ENCODE assay signal across 10 cellular contexts in genomic region chr10:104259999-104260774, GRCh38. TPM values are rescaled to one million over a fixed set of nuclear protein-coding genes. Genes with fewer than 3 reads are reported as not detected.
A peak's percentile ranks its signal among the peaks of the same experiment; 100 is the strongest.
DNase-seq lines count a peak whose midpoint lies in the region; ATAC-seq and TF ChIP-seq lines count a peak whose summit lies in the region.
"Had no signal": no experiment of that assay in that cellular context is flagged by ENCODE, and none has a peak within 500 bp of the region (broad histone marks: within the 10 kb centered on the region; RNA-seq: fewer than 3 reads in every experiment).

No MANE protein-coding gene starts in this region.

- H3K9me3 Mint-ChIP-seq in CD4-positive, CD25-positive, alpha-beta regulatory T cell = no peaks in the 10 kb centered on the region
- H3K9me3 Mint-ChIP-seq in T-cell (no peaks in the 10 kb centered on the region), nephron (no peaks in the 10 kb centered on the region)

- peaks cover 4% of the 10 kb centered on the region for H3K27me3 Mint-ChIP-seq in CD4-positive, CD25-positive, alpha-beta regulatory T cell
- H3K27me3 Mint-ChIP-seq in T-cell (no peaks in the 10 kb centered on the region), nephron (ENCODE audit: low read depth) (no peaks in the 10 kb centered on the region)

- H3K36me3 ChIP-seq in CD4-positive, CD25-positive, alpha-beta regulatory T cell (ENCODE audit: control insufficient read depth, insufficient read depth, low read length) = peaks cover 64% of the 10 kb centered on the region

- peak overlapping the region; percentile 64 for H3K27ac ChIP-seq in CD4-positive, CD25-positive, alpha-beta regulatory T cell (ENCODE audit: insufficient read depth, low read length, poor library complexity, severe bottlenecking)

- POLR2A ChIA-PET in T-cell (lab: Charles Lee) = no interaction called here

- no peak for DNase-seq in CD4-positive, CD25-positive, alpha-beta regulatory T cell
- DNase-seq in T-cell = no peak
- DNase-seq in epithelial cell of esophagus (ENCODE audit: low read depth) = peak; percentile 32
- DNase-seq in putamen (ENCODE audit: low spot score) = no peak
- DNase-seq in G401 (ENCODE audit: low spot score) = no peak
- DNase-seq in HuH-7.5 (ENCODE audit: low spot score) = no peak
- no peak for DNase-seq in MV-4-11 (lab: John Stamatoyannopoulos, UW)
- DNase-seq: activated gamma-delta T cell, DMS153 had no signal

- H3K4me3 Mint-ChIP-seq in CD4-positive, CD25-positive, alpha-beta regulatory T cell = peak overlapping the region; percentile 7 to 64 (median 32)
- H3K4me3 Mint-ChIP-seq in T-cell (peak overlapping the region in 2 of 3 donors; percentile 9 to 57), nephron (peak overlapping the region in 2 of 3 experiments; percentile 11 to 37)

- peaks cover 50% of the 10 kb centered on the region for H3K4me1 ChIP-seq in CD4-positive, CD25-positive, alpha-beta regulatory T cell (ENCODE audit: control insufficient read depth, insufficient read depth, low read length, poor library complexity, severe bottlenecking)

- peaks cover 35 to 86% (median 71%) of the 10 kb centered on the region in 4 donors for H3K4me1 Mint-ChIP-seq in CD4-positive, CD25-positive, alpha-beta regulatory T cell
- H3K4me1 Mint-ChIP-seq in T-cell (peaks cover 81 to 83% (median 82%) of the 10 kb centered on the region in 3 donors), nephron (peaks cover 17% of the 10 kb centered on the region)

- TF ChIP-seq CTCF in epithelial cell of esophagus (IDR thresholded peaks at IDR 0.05; ENCODE audit: insufficient read depth, low read depth, low read length, missing control alignments) (no peak), nephron (IDR thresholded peaks at IDR 0.05; ENCODE audit: unreplicated experiment in 3 of 3) (no peak)

- in situ Hi-C loops in G401 (cut with HindIII; ENCODE audit: low sequenced_read_pairs) = no loop called here

- no peaks in the 10 kb centered on the region for H3K9me3 ChIP-seq in CD4-positive, CD25-positive, alpha-beta regulatory T cell (ENCODE audit: control insufficient read depth in 2 of 2, low read length in 2 of 2)

- ATAC-seq in CD4-positive, CD25-positive, alpha-beta regulatory T cell (ENCODE audit: low read depth in 2 of 2) = peak in 1 of 2 donors; percentile 13
- peak in 3 of 4 experiments; percentile 8 to 31 (median 11) for ATAC-seq in T-cell (replicated peaks in 1 of 4)

- H3K27ac Mint-ChIP-seq in CD4-positive, CD25-positive, alpha-beta regulatory T cell = peak overlapping the region; percentile 85 to 93 (median 89)
- H3K27ac Mint-ChIP-seq in T-cell (peak overlapping the region; percentile 85 to 88), nephron (peak overlapping the region; percentile 19 to 81 (median 57))

- H3K4me3 ChIP-seq in CD4-positive, CD25-positive, alpha-beta regulatory T cell (ENCODE audit: low read depth, low read length) = peak overlapping the region; percentile 35
- peak overlapping the region; percentile 29 for H3K4me3 ChIP-seq in epithelial cell of esophagus (ENCODE audit: low read length)

- CTCF ChIA-PET in T-cell (lab: Charles Lee) = interaction anchor here in 1 of 2 donors (0.9 to 1.0 kb wide), 2 partner anchors 14 kb away, joined by 3 to 6 read pairs; no protein-coding TSS in a partner anchor

- H3K27me3 ChIP-seq in CD4-positive, CD25-positive, alpha-beta regulatory T cell (ENCODE audit: control insufficient read depth, insufficient read depth, low read length) = no peaks in the 10 kb centered on the region

- peaks cover 39% of the 10 kb centered on the region for H3K36me3 Mint-ChIP-seq in CD4-positive, CD25-positive, alpha-beta regulatory T cell
- H3K36me3 Mint-ChIP-seq in T-cell (peaks cover 49% of the 10 kb centered on the region), nephron (ENCODE audit: low read depth) (peaks cover 33% of the 10 kb centered on the region)

RNA-seq across cellular contexts. Expression of gene GSTO1, which starts 5.5 kb away (rescaled TPM):
- total RNA-seq in CD4-positive, CD25-positive, alpha-beta regulatory T cell = 39.9 TPM
- polyA plus RNA-seq in CD4-positive, CD25-positive, alpha-beta regulatory T cell = 100 to 1,000 TPM; 176 to 199 (median 184) TPM
- 10 to 100 TPM; 19.9 to 61.5 (median 46.2) TPM for total RNA-seq in T-cell
- total RNA-seq in G401 (2014; rRNA removed; shearing (Covaris generic)) = 142 and 176 TPM in 2 replicates

RNA-seq across cellular contexts. Expression of gene GSTO2, which starts 8.8 kb away (rescaled TPM):
- total RNA-seq in CD4-positive, CD25-positive, alpha-beta regulatory T cell = 1.7 TPM
- 1 to 10 TPM in 2 of 4 donors, under 1 TPM in 2; 0.35 to 3.6 (median 1.1) TPM for polyA plus RNA-seq in CD4-positive, CD25-positive, alpha-beta regulatory T cell
- 1 to 10 TPM in 4 of 5 donors, under 1 TPM in 1; 0.60 to 2.4 (median 1.9) TPM for total RNA-seq in T-cell
- 16.6 and 37.4 TPM in 2 replicates for total RNA-seq in G401 (2014; rRNA removed; shearing (Covaris generic))

RNA-seq across cellular contexts. Expression of gene CFAP43, which starts 28.0 kb away (rescaled TPM):
- not detected for total RNA-seq in CD4-positive, CD25-positive, alpha-beta regulatory T cell
- polyA plus RNA-seq in CD4-positive, CD25-positive, alpha-beta regulatory T cell = not detected
- total RNA-seq in T-cell = under 1 TPM in 1 of 5 donors, not detected in 4; 0.58 TPM
- total RNA-seq in G401 (2014; rRNA removed; shearing (Covaris generic)) = 0.58 and 4.6 TPM in 2 replicates
